ENCODE assay signal across 1 cellular context in genomic region chr19:50215820-50216219, GRCh38.
TF ChIP-seq lines count a peak whose summit lies in the region.

No MANE protein-coding gene starts in this region.

TF ChIP-seq in HCT116, 20 proteins besides CTCF, POLR2A, EP300 and RAD21 (continued from another document):
- TF ChIP-seq ATF3 (IDR thresholded peaks at IDR 0.05) (no peak), ZFX (IDR thresholded peaks at IDR 0.05) (no peak), ELF1 (IDR thresholded peaks at IDR 0.05; ENCODE audit: borderline replicate concordance, low read depth) (no peak), JUND (IDR thresholded peaks at IDR 0.05) (no peak)
